In genomic region chr7:54664235-54665228, GRCh38 we compare ENCODE assay signal across 8 cellular contexts.
DNase-seq lines count a peak whose midpoint lies in the region; ATAC-seq and TF ChIP-seq lines count a peak whose summit lies in the region.

No MANE protein-coding gene starts in this region.

- in situ Hi-C loops in Caki2 (cut with HindIII; ENCODE audit: low pct_unique_long_range_greater_than_20kb, low sequenced_read_pairs) (no loop called here), transverse colon (cut with MboI; ENCODE audit: low pct_ligation_motif_present in 1 of 4, low pct_unique_long_range_greater_than_20kb in 1 of 4, low sequenced_read_pairs in 3 of 4) (no loop called here)

- WGBS in mesenchymal stem cell, result 7% methylated on average over 61 of the region's 62 CpGs
- 7% methylated on average over 60 of the region's 62 CpGs; no CpG with 5 or more reads in 1 of the 2 donors for WGBS in transverse colon (ENCODE audit: low coverage in 1 of 2), 2 donors

- peaks cover 83% of the 10 kb centered on the region for H3K27me3 ChIP-seq in PC-9 (ENCODE audit: insufficient read depth, low read depth)
- H3K27me3 ChIP-seq in mesenchymal stem cell (ENCODE audit: control insufficient read depth in 1 of 2, insufficient read depth in 1 of 2, low read length in 2 of 2), result peaks cover 35 to 49% of the 10 kb centered on the region in 2 experiments
- H3K27me3 ChIP-seq in transverse colon, result peaks cover 21% of the 10 kb centered on the region

- DNase-seq in Caki2 (ENCODE audit: low read depth), result peak; percentile 77
- peak; percentile 54 to 60 for DNase-seq in PC-9
- DNase-seq in ecto neural progenitor cell (ENCODE audit: low spot score), result peak; percentile 89
- peak; percentile 28 for DNase-seq in mesenchymal stem cell
- DNase-seq in transverse colon, result peak; percentile 72

- H2BK12ac ChIP-seq in mesenchymal stem cell (ENCODE audit: low read length in 2 of 2), result no peak overlapping the region

- H3K9me3 ChIP-seq in PC-9 (ENCODE audit: insufficient read depth, low read depth) (no peaks in the 10 kb centered on the region), mesenchymal stem cell (ENCODE audit: control insufficient read depth, low read length) (no peaks in the 10 kb centered on the region), transverse colon (no peaks in the 10 kb centered on the region)

- H3K9me2 ChIP-seq in PC-9 (ENCODE audit: insufficient read depth), result no peaks in the 10 kb centered on the region

- ATAC-seq in GM18909 (IDR thresholded peaks at IDR 0.05; ENCODE audit: poor library complexity, unreplicated experiment) (peak; percentile 94), HG03432 (IDR thresholded peaks at IDR 0.05; ENCODE audit: unreplicated experiment) (peak; percentile 97), GM19467 (IDR thresholded peaks at IDR 0.05; ENCODE audit: unreplicated experiment) (no peak)

- no peak overlapping the region for H3K4ac ChIP-seq in mesenchymal stem cell (ENCODE audit: low read depth in 1 of 2, low read length in 2 of 2)

- no peak overlapping the region for H4K8ac ChIP-seq in mesenchymal stem cell (ENCODE audit: low read length)

- H4K20me1 ChIP-seq in PC-9 (ENCODE audit: insufficient read depth), result no peaks in the 10 kb centered on the region

- peak overlapping the region; percentile 70 for H3K4me2 ChIP-seq in PC-9
- H3K4me2 ChIP-seq in mesenchymal stem cell (ENCODE audit: low read length, poor library complexity, severe bottlenecking), result peak overlapping the region; percentile 44

- POLR2A ChIA-PET in PC-9 (lab: Charles Lee; ENCODE audit: unreplicated experiment), result no interaction called here

- H3K23ac ChIP-seq in mesenchymal stem cell (ENCODE audit: low read length in 2 of 2), result no peak overlapping the region

- H3K18ac ChIP-seq in mesenchymal stem cell (ENCODE audit: low read depth in 1 of 2, low read length in 2 of 2), result no peak overlapping the region

- peak; percentile 61 for TF ChIP-seq CTCF in PC-9 (conservative IDR thresholded peaks at IDR 0.05)
- peak; percentile 31 to 50 (median 43) for TF ChIP-seq CTCF in transverse colon (IDR thresholded peaks at IDR 0.05)

- no peaks in the 10 kb centered on the region for H3K79me1 ChIP-seq in mesenchymal stem cell (replicated peaks; ENCODE audit: low read length, poor library complexity, severe bottlenecking)

- BruUV-seq in PC-9 (replicated peaks; lab: Mats Ljungman, UMichigan), result no TSS peak

- no peak overlapping the region for H3K9ac ChIP-seq in mesenchymal stem cell (ENCODE audit: low read length)

- intact Hi-C loops in PC-9 (cut with micrococcal nuclease; ENCODE audit: unreplicated experiment) (no loop called here), transverse colon (cut with DNase I; ENCODE audit: low total_unique reads) (no loop called here)

- TF ChIP-seq EP300 in transverse colon (IDR thresholded peaks at IDR 0.05; ENCODE audit: low read depth), result no peak

- no peak overlapping the region for H3K27ac ChIP-seq in PC-9
- no peak overlapping the region for H3K27ac ChIP-seq in mesenchymal stem cell (ENCODE audit: low read length, poor library complexity, severe bottlenecking)
- H3K27ac ChIP-seq in transverse colon, result peak overlapping the region in 1 of 4 donors; percentile 42

- H3K4me1 ChIP-seq in PC-9 (replicated peaks; ENCODE audit: insufficient read depth) (no peaks in the 10 kb centered on the region), mesenchymal stem cell (ENCODE audit: control insufficient read depth, insufficient read depth, low read depth, low read length) (peaks cover 10% of the 10 kb centered on the region), transverse colon (peaks cover 0 to 13% (median 10%) of the 10 kb centered on the region in 4 donors)

- H3K4me3 ChIP-seq in PC-9 (peak overlapping the region; percentile 41; the same call in 1 of the 2 replicates), mesenchymal stem cell (ENCODE audit: insufficient read depth in 1 of 2, low read depth in 1 of 2, low read length in 2 of 2) (peak overlapping the region; percentile 24 to 27), transverse colon (peak overlapping the region; percentile 14 to 46 (median 36))

- H2BK15ac ChIP-seq in mesenchymal stem cell (ENCODE audit: low read depth, poor library complexity, severe bottlenecking), result no peak overlapping the region

- H3K36me3 ChIP-seq in PC-9 (ENCODE audit: low read depth) (no peaks in the 10 kb centered on the region), mesenchymal stem cell (ENCODE audit: control insufficient read depth in 1 of 2, insufficient read depth in 2 of 2, low read depth in 1 of 2, low read length in 2 of 2) (peaks cover 0 to 2% of the 10 kb centered on the region in 2 experiments), transverse colon (no peaks in the 10 kb centered on the region)

- H2AK5ac ChIP-seq in mesenchymal stem cell (ENCODE audit: low read length, severe bottlenecking), result no peak overlapping the region

- TF ChIP-seq POLR2A in transverse colon (IDR thresholded peaks at IDR 0.05), result no peak

- no peaks in the 10 kb centered on the region for H3K79me2 ChIP-seq in PC-9 (ENCODE audit: low read depth)

- H2BK5ac ChIP-seq in mesenchymal stem cell (ENCODE audit: low read depth, low read length, poor library complexity, severe bottlenecking), result no peak overlapping the region

- H4K91ac ChIP-seq in mesenchymal stem cell (ENCODE audit: low read length), result no peak overlapping the region

- CTCF ChIA-PET in PC-9 (lab: Charles Lee), result interaction anchor here (0.6 kb wide), 1 partner anchor 606 kb away, joined by 3 read pairs; no protein-coding TSS in a partner anchor

- no peak overlapping the region for H2BK120ac ChIP-seq in mesenchymal stem cell (ENCODE audit: low read depth, low read length)

- H3K14ac ChIP-seq in mesenchymal stem cell (ENCODE audit: low read length in 2 of 2), result no peak overlapping the region

- H2AFZ ChIP-seq in PC-9, result peak overlapping the region; percentile 57
- peak overlapping the region; percentile 20 for H2AFZ ChIP-seq in mesenchymal stem cell (ENCODE audit: low read depth, low read length)

- H3F3A ChIP-seq in PC-9 (ENCODE audit: insufficient read depth, low read depth), result no peaks in the 10 kb centered on the region

Comparison
In these comparisons a context has a peak if more than half of its experiments do, and no peak if none do; other contexts are left out.
1. DNase-seq: peak in every context shown above with its lines; median percentile 89 in ecto neural progenitor cell; 77 in Caki2; 72 in transverse colon; 57 in PC-9; 28 in mesenchymal stem cell.